ENCODE assay signal across 8 cellular contexts in the genomic region with DNA sequence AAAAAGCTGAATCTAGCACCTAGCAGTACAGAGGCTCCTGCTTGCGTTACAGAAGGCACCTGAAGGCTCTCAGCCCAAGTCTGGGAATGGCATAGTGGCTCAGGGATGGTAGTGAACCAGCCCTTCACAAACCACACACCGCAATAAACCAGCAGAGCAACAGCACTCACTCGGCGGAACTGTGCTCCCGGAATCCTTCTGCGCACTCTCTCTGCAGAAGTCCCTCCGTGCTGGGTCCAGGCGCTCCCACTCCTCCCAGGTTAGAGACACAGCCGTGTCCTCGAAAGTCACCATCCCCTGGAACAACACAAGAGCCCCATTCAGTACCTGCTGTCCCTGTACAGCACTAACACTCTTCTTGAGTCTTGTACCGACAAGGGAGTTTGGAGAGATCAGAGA. TPM values are rescaled to one million over a fixed set of nuclear protein-coding genes. Genes with fewer than 3 reads are reported as not detected.
DNase-seq lines count a peak whose midpoint lies in the region; ATAC-seq and TF ChIP-seq lines count a peak whose summit lies in the region.

No MANE protein-coding gene starts in this region.

- intact Hi-C loops in HCT116 (cut with micrococcal nuclease) = no loop called here
- intact Hi-C loops in sigmoid colon (cut with DNase I) = no loop called here

- CTCF ChIA-PET in HCT116 (lab: Charles Lee) = no interaction called here

- H3K27ac ChIP-seq in HCT116 (ENCODE audit: low read depth, low read length) (no peak overlapping the region), SJCRH30 (no peak overlapping the region), fibroblast of lung (ENCODE audit: insufficient read depth, low read length) (no peak overlapping the region), sigmoid colon (peak overlapping the region in 1 of 4 donors; percentile 97)

- 46 to 62% methylated on average over 11 of the region's 11 CpGs for WGBS in sigmoid colon, 2 donors

- peak overlapping the region; percentile 85 to 92 for H3K4me3 ChIP-seq in HCT116 (replicated peaks in 1 of 2; ENCODE audit: low read depth in 1 of 2, low read length in 2 of 2)
- H3K4me3 ChIP-seq in SJCRH30 = peak overlapping the region; percentile 83
- peak overlapping the region; percentile 89 to 99 (median 96) for H3K4me3 ChIP-seq in fibroblast of lung (replicated peaks in 1 of 4; ENCODE audit: control extremely low read depth in 1 of 4, insufficient read depth in 1 of 4, low read depth in 3 of 4, low read length in 4 of 4)
- peak overlapping the region; percentile 83 to 88 (median 86) for H3K4me3 ChIP-seq in sigmoid colon

- H3K9me3 ChIP-seq in HCT116 (ENCODE audit: control insufficient read depth in 1 of 2, insufficient read depth in 1 of 2, low read depth in 1 of 2, low read length in 2 of 2) (peaks cover 3 to 8% of the 10 kb centered on the region in 2 experiments; a peak in 1 of 4 replicates), SJCRH30 (replicated peaks) (no peaks in the 10 kb centered on the region; the same call in 1 of the 2 replicates), fibroblast of lung (ENCODE audit: control insufficient read depth, insufficient read depth, low read depth, low read length) (peaks cover 4% of the 10 kb centered on the region), sigmoid colon (peaks cover 0 to 13% (median 11%) of the 10 kb centered on the region in 4 donors)

- POLR2A ChIA-PET in HCT116 (lab: Charles Lee) = no interaction called here

- TF ChIP-seq POLR2A in HCT116 (IDR thresholded peaks at IDR 0.05; ENCODE audit: borderline replicate concordance, extremely low read depth, insufficient read depth, insufficient read length) (no peak), sigmoid colon (IDR thresholded peaks at IDR 0.05) (no peak)

- H3K4me2 ChIP-seq in HCT116 (ENCODE audit: low read length) (peak overlapping the region; percentile 84), fibroblast of lung (ENCODE audit: extremely low read depth, insufficient read depth, low read length) (peak overlapping the region; percentile 95)

- no peak for DNase-seq in HCT116 (ENCODE audit: low read depth, low spot score)
- DNase-seq in SJCRH30 = no peak
- no peak for DNase-seq in fibroblast of lung (ENCODE audit: low read depth in 2 of 2)
- DNase-seq in sigmoid colon = peak; percentile 44
- no peak for DNase-seq in stimulated activated CD4-positive, alpha-beta T cell treated with anti-CD3 and anti-CD28 coated beads, Interleukin-15, amount 100 ng/mL, for 24 hours
- DNase-seq in ACHN = no peak
- DNase-seq in GM20000 (ENCODE audit: low spot score) = no peak
- no peak for DNase-seq in pons (ENCODE audit: low spot score)

- RAD21 ChIA-PET in HCT116 (lab: Charles Lee; ENCODE audit: low non-redundant PET in 1 of 2, low total read pairs in 2 of 2, uncharacterized antibody in 2 of 2, unreplicated experiment in 2 of 2) = no interaction called here

- no peak for TF ChIP-seq EP300 in sigmoid colon (IDR thresholded peaks at IDR 0.05)

- H2AFZ ChIP-seq in HCT116 (ENCODE audit: low read depth, low read length, poor library complexity, severe bottlenecking) = no peak overlapping the region
- no peak overlapping the region for H2AFZ ChIP-seq in fibroblast of lung (ENCODE audit: low read length)

- H4K20me1 ChIP-seq in HCT116 (ENCODE audit: insufficient read depth) = no peaks in the 10 kb centered on the region
- no peaks in the 10 kb centered on the region for H4K20me1 ChIP-seq in fibroblast of lung (ENCODE audit: control insufficient read depth, extremely low read depth, insufficient read depth, low read length)

- no peaks in the 10 kb centered on the region for H3K9me2 ChIP-seq in HCT116 (ENCODE audit: insufficient read depth)

- H3K9ac ChIP-seq in HCT116 (ENCODE audit: low read length) (peak overlapping the region; percentile 85; the same call in 1 of the 2 replicates), fibroblast of lung (ENCODE audit: insufficient read depth, low read length) (peak overlapping the region; percentile 32)

- TF ChIP-seq CTCF in HCT116 (IDR thresholded peaks at IDR 0.05 in 2 of 3, conservative IDR thresholded peaks at IDR 0.05 in 1 of 3; ENCODE audit: borderline replicate concordance in 1 of 3, insufficient read depth in 1 of 3, low read depth in 2 of 3, low read length in 2 of 3) = no peak
- TF ChIP-seq CTCF in fibroblast of lung (conservative IDR thresholded peaks at IDR 0.05 in 1 of 2, IDR thresholded peaks at IDR 0.05 in 1 of 2; ENCODE audit: low read depth in 1 of 2, low read length in 2 of 2) = no peak
- TF ChIP-seq CTCF in sigmoid colon (IDR thresholded peaks at IDR 0.05) = no peak
- TF ChIP-seq CTCF in GM20000 (IDR thresholded peaks at IDR 0.05; ENCODE audit: extremely low read depth, missing control alignments) = no peak

- in situ Hi-C loops in ACHN (cut with HindIII; ENCODE audit: low pct_ligation_motif_present, low pct_unique_long_range_greater_than_20kb, low sequenced_read_pairs) = no loop called here

- H3K27me3 ChIP-seq in HCT116 (ENCODE audit: insufficient read depth, low read length) (no peaks in the 10 kb centered on the region), SJCRH30 (no peaks in the 10 kb centered on the region), fibroblast of lung (ENCODE audit: control insufficient read depth, insufficient read depth, low read length) (no peaks in the 10 kb centered on the region), sigmoid colon (no peaks in the 10 kb centered on the region)

- ATAC-seq in HCT116 = no peak

- TF ChIP-seq RAD21 in HCT116 (IDR thresholded peaks at IDR 0.05; ENCODE audit: low read depth) = no peak

- BruUV-seq in HCT116 (replicated peaks; lab: Mats Ljungman, UMichigan) = no TSS peak

- H3K79me2 ChIP-seq in HCT116 (ENCODE audit: insufficient read depth, low read length) = peaks cover 55% of the 10 kb centered on the region
- peaks cover 45% of the 10 kb centered on the region for H3K79me2 ChIP-seq in fibroblast of lung (ENCODE audit: control insufficient read depth, insufficient read depth, low read length)

- H3K36me3 ChIP-seq in HCT116 (ENCODE audit: control insufficient read depth in 1 of 2, insufficient read depth in 2 of 2, low read length in 2 of 2) (peaks cover 16 to 21% of the 10 kb centered on the region in 2 experiments), SJCRH30 (peaks cover 26% of the 10 kb centered on the region), fibroblast of lung (ENCODE audit: control insufficient read depth, insufficient read depth, low read length) (peaks cover 15% of the 10 kb centered on the region), sigmoid colon (peaks cover 24 to 51% (median 31%) of the 10 kb centered on the region in 4 donors)

- H3K4me1 ChIP-seq in HCT116 (ENCODE audit: control insufficient read depth in 1 of 2, insufficient read depth in 2 of 2, low read length in 2 of 2) (peaks cover 10 to 17% of the 10 kb centered on the region in 2 experiments), SJCRH30 (0 out of 2 replicates have a peak, but pooled peaks cover 3% of the 10 kb centered on the region), fibroblast of lung (ENCODE audit: control insufficient read depth, extremely low read depth, insufficient read depth, low read length) (peaks cover 3% of the 10 kb centered on the region), sigmoid colon (peaks cover 0 to 34% (median 28%) of the 10 kb centered on the region in 4 donors)

TF ChIP-seq in HCT116, 20 proteins besides CTCF, POLR2A, EP300 and RAD21 (continues in another document):
- TF ChIP-seq SRF (IDR thresholded peaks at IDR 0.05; ENCODE audit: low read depth) (no peak), EZH2 (IDR thresholded peaks at IDR 0.05) (no peak)

RNA-seq across cellular contexts. Expression of gene ZNF394, which starts 1.5 kb away (rescaled TPM):
- total RNA-seq in HCT116 (2021; ENCODE audit: unreplicated experiment) = 22.1 TPM
- polyA plus RNA-seq in HCT116 (2012) = 9.9 and 11.0 TPM in 2 replicates
- total RNA-seq in SJCRH30 (2014; rRNA removed; shearing (Covaris generic)) = 25.4 and 29.7 TPM in 2 replicates
- 20.1 and 22.1 TPM in 2 replicates for total RNA-seq in fibroblast of lung
- polyA plus RNA-seq in fibroblast of lung = 9.1 and 9.5 TPM in 2 replicates
- 10.2 and 10.3 TPM in 2 replicates for polyA plus RNA-seq in fibroblast of lung (2012)
- polyA minus RNA-seq in fibroblast of lung (ENCODE audit: low replicate concordance) = 3.8 TPM in 2 replicates
- 10 to 100 TPM; 29.4 to 38.8 (median 34.6) TPM for total RNA-seq in sigmoid colon
- 10 to 100 TPM; 19.2 to 25.5 (median 19.2) TPM for polyA plus RNA-seq in sigmoid colon

RNA-seq across cellular contexts. Expression of gene ZKSCAN5, which starts 5.9 kb away (rescaled TPM):
- total RNA-seq in HCT116 (2021; ENCODE audit: unreplicated experiment) (10.2 TPM), fibroblast of lung (13.6 and 17.5 TPM in 2 replicates), sigmoid colon (10 to 100 TPM in 1 of 4 donors, 1 to 10 TPM in 3; 7.7 to 12.5 (median 8.4) TPM)
- polyA plus RNA-seq in HCT116 (2012) = 6.0 and 7.0 TPM in 2 replicates
- total RNA-seq in SJCRH30 (2014; rRNA removed; shearing (Covaris generic)) = 18.9 and 19.5 TPM in 2 replicates
- polyA plus RNA-seq in fibroblast of lung (9.6 and 10.4 TPM in 2 replicates), sigmoid colon (1 to 10 TPM; 3.0 to 4.9 (median 3.0) TPM)
- 7.8 and 8.0 TPM in 2 replicates for polyA plus RNA-seq in fibroblast of lung (2012)
- 5.1 and 15.3 TPM in 2 replicates for polyA minus RNA-seq in fibroblast of lung (ENCODE audit: low replicate concordance)

RNA-seq across cellular contexts. Expression of gene ZNF789, which starts 25.9 kb away (rescaled TPM):
- total RNA-seq in HCT116 (2021; ENCODE audit: unreplicated experiment) = 8.2 TPM
- 5.5 and 7.5 TPM in 2 replicates for polyA plus RNA-seq in HCT116 (2012)
- total RNA-seq in SJCRH30 (2014; rRNA removed; shearing (Covaris generic)) = 12.2 and 20.1 TPM in 2 replicates
- 2.3 and 4.8 TPM in 2 replicates for total RNA-seq in fibroblast of lung
- 5.5 and 8.7 TPM in 2 replicates for polyA plus RNA-seq in fibroblast of lung
- 3.8 and 6.3 TPM in 2 replicates for polyA plus RNA-seq in fibroblast of lung (2012)
- 2.7 and 15.4 TPM in 2 replicates for polyA minus RNA-seq in fibroblast of lung (ENCODE audit: low replicate concordance)
- total RNA-seq in sigmoid colon = 10 to 100 TPM in 1 of 4 donors, 1 to 10 TPM in 3; 4.3 to 10.5 (median 7.0) TPM
- polyA plus RNA-seq in sigmoid colon = 10 to 100 TPM in 1 of 3 donors, 1 to 10 TPM in 2; 3.7 to 17.4 (median 6.0) TPM

RNA-seq across cellular contexts. Expression of gene ATP5MF, which starts 32.6 kb away (rescaled TPM):
- total RNA-seq in HCT116 (2021; ENCODE audit: unreplicated experiment) (351 TPM), fibroblast of lung (269 and 296 TPM in 2 replicates), sigmoid colon (1,000 to 10,000 TPM in 1 of 4 donors, 100 to 1,000 TPM in 3; 550 to 1,502 (median 722) TPM)
- polyA plus RNA-seq in HCT116 (2012) = 377 and 624 TPM in 2 replicates
- total RNA-seq in SJCRH30 (2014; rRNA removed; shearing (Covaris generic)) = 912 and 1,207 TPM in 2 replicates
- polyA plus RNA-seq in fibroblast of lung (2,326 and 2,573 TPM in 2 replicates), sigmoid colon (1,000 to 10,000 TPM; 1,517 to 2,013 (median 1,625) TPM)
- 1,014 and 1,076 TPM in 2 replicates for polyA plus RNA-seq in fibroblast of lung (2012)
- polyA minus RNA-seq in fibroblast of lung (ENCODE audit: low replicate concordance) = 47.8 and 72.0 TPM in 2 replicates

RNA-seq across cellular contexts. Expression of gene FAM200A, which starts 53.4 kb away (rescaled TPM):
- total RNA-seq in HCT116 (2021; ENCODE audit: unreplicated experiment) (4.7 TPM), fibroblast of lung (8.2 and 9.7 TPM in 2 replicates), sigmoid colon (1 to 10 TPM; 2.3 to 6.4 (median 4.6) TPM)
- 1.8 and 2.9 TPM in 2 replicates for polyA plus RNA-seq in HCT116 (2012)
- 13.9 and 15.0 TPM in 2 replicates for total RNA-seq in SJCRH30 (2014; rRNA removed; shearing (Covaris generic))
- polyA plus RNA-seq in fibroblast of lung (8.8 and 9.0 TPM in 2 replicates), sigmoid colon (1 to 10 TPM; 1.8 to 3.1 (median 2.4) TPM)
- 5.3 TPM in 2 replicates for polyA plus RNA-seq in fibroblast of lung (2012)
- polyA minus RNA-seq in fibroblast of lung (ENCODE audit: low replicate concordance) = 0.98 and 2.0 TPM in 2 replicates
